Comparison of ENCODE assay signal across 21 cellular contexts in the genomic region with DNA sequence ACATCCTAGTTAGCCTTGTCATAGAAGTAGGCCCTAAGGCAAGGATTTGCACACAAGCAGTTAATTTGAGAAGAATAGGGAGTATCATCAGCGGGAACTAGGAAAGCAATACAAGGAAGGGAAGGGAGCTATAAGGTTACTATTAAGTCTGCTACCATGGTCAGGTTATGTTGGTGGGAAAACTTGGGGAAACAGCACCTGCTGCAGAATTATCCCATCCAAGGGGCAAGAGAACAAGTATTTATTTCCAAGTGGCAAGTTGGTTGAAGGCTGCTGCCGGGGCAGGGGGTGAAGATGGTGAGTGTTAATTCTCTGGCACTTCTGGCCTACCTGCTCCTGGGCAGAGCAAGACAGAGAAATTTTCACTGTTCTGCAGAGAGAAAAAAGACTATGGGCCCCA. TPM values are rescaled to one million over a fixed set of nuclear protein-coding genes. Genes with fewer than 3 reads are reported as not detected.
DNase-seq lines count a peak whose midpoint lies in the region; ATAC-seq and TF ChIP-seq lines count a peak whose summit lies in the region.
"Had no signal": no experiment of that assay in that cellular context is flagged by ENCODE, and none has a peak within 500 bp of the region (broad histone marks: within the 10 kb centered on the region; RNA-seq: fewer than 3 reads in every experiment).

No MANE protein-coding gene starts in this region.

- no peak overlapping the region for H3K4me3 Mint-ChIP-seq in activated naive CD4-positive, alpha-beta T cell treated with anti-CD3 and anti-CD28 coated beads for 36 hours
- H3K4me3 Mint-ChIP-seq in T-helper 2 cell treated with Interferon-gamma antibody and Interleukin-4, amounts not matched to agents 5 μg/mL and 100 μg/mL, for 36 hours, result no peak overlapping the region
- H3K4me3 Mint-ChIP-seq: B cell; CD8-positive, alpha-beta T cell had no signal

- H3K27ac Mint-ChIP-seq in activated naive CD4-positive, alpha-beta T cell treated with anti-CD3 and anti-CD28 coated beads for 36 hours, result peak overlapping the region; percentile 22
- no peak overlapping the region for H3K27ac Mint-ChIP-seq in T-helper 2 cell treated with Interferon-gamma antibody and Interleukin-4, amounts not matched to agents 5 μg/mL and 100 μg/mL, for 36 hours
- H3K27ac Mint-ChIP-seq: B cell; CD8-positive, alpha-beta T cell had no signal

- H3K9me3 Mint-ChIP-seq in activated naive CD4-positive, alpha-beta T cell treated with anti-CD3 and anti-CD28 coated beads for 36 hours, result no peaks in the 10 kb centered on the region
- H3K9me3 Mint-ChIP-seq in T-helper 2 cell treated with Interferon-gamma antibody and Interleukin-4, amounts not matched to agents 5 μg/mL and 100 μg/mL, for 36 hours, result no peaks in the 10 kb centered on the region
- H3K9me3 Mint-ChIP-seq: CD8-positive, alpha-beta T cell had no signal

- H3K27me3 Mint-ChIP-seq in activated naive CD4-positive, alpha-beta T cell treated with anti-CD3 and anti-CD28 coated beads for 36 hours (ENCODE audit: low read depth), result peaks cover 6% of the 10 kb centered on the region
- H3K27me3 Mint-ChIP-seq in T-helper 2 cell treated with Interferon-gamma antibody and Interleukin-4, amounts not matched to agents 5 μg/mL and 100 μg/mL, for 36 hours (ENCODE audit: low read depth), result no peaks in the 10 kb centered on the region

- no peaks in the 10 kb centered on the region for H3K36me3 Mint-ChIP-seq in activated naive CD4-positive, alpha-beta T cell treated with anti-CD3 and anti-CD28 coated beads for 36 hours (ENCODE audit: low read depth)
- H3K36me3 Mint-ChIP-seq in T-helper 2 cell treated with Interferon-gamma antibody and Interleukin-4, amounts not matched to agents 5 μg/mL and 100 μg/mL, for 36 hours (ENCODE audit: low read depth), result no peaks in the 10 kb centered on the region
- H3K36me3 Mint-ChIP-seq: CD8-positive, alpha-beta T cell had no signal

- H3K4me1 ChIP-seq in body of pancreas (peaks cover 28% of the 10 kb centered on the region), tibial artery (peaks cover 3 to 59% (median 32%) of the 10 kb centered on the region in 4 donors)

- DNase-seq in activated naive CD4-positive, alpha-beta T cell treated with anti-CD3 and anti-CD28 coated beads for 36 hours, result no peak
- no peak for DNase-seq in activated naive CD4-positive, alpha-beta T cell treated with Interleukin-2 at 50 U/mL for 16 hours
- DNase-seq in M059J (ENCODE audit: low read depth), result peak; percentile 24
- peak; percentile 64 to 84 (median 70) for DNase-seq in body of pancreas
- DNase-seq in tibial artery, result no peak
- DNase-seq in NCI-H1694 (lab: John Stamatoyannopoulos, UW), result no peak
- DNase-seq in T-helper 2 cell treated with Interferon-gamma antibody and Interleukin-4, amounts not matched to agents 5 μg/mL and 100 μg/mL, for 36 hours (ENCODE audit: low spot score), result no peak
- DNase-seq in erythroblast (lab: John Stamatoyannopoulos, UW), result no peak
- DNase-seq: 8988T; CD8-positive, alpha-beta T cell; DMS 273 treated with DMSO at 0.1 percent for 48 hours; DMS53; DND-41; EL; GOT3; H7 had no signal

- TF ChIP-seq CTCF in body of pancreas (IDR thresholded peaks at IDR 0.05) (no peak), tibial artery (IDR thresholded peaks at IDR 0.05) (no peak)

- H3K4me3 ChIP-seq in body of pancreas (no peak overlapping the region), tibial artery (no peak overlapping the region)
- H3K4me3 ChIP-seq: BLaER1 treated with 17β-estradiol and CSF1 and Interleukin-3, amounts not matched to agents 10 nM and 100 nM; GM12878 had no signal

- CTCF ChIA-PET in activated naive CD4-positive, alpha-beta T cell treated with anti-CD3 and anti-CD28 coated beads for 36 hours (lab: Charles Lee), result interaction anchor here (0.9 kb wide), 1 partner anchor 9 kb away, joined by 3 read pairs; no protein-coding TSS in a partner anchor

- H3K27ac ChIP-seq in body of pancreas (no peak overlapping the region), tibial artery (peak overlapping the region; percentile 41 to 73)
- H3K27ac ChIP-seq: BLaER1 treated with 17β-estradiol and CSF1 and Interleukin-3, amounts not matched to agents 10 nM and 100 nM had no signal

- ATAC-seq in body of pancreas, result peak; percentile 71
- ATAC-seq: CD8-positive, alpha-beta T cell; GM12878; HCT116 had no signal

- no peak for TF ChIP-seq POLR2A in body of pancreas (IDR thresholded peaks at IDR 0.05)
- no peak for TF ChIP-seq POLR2A in erythroblast (IDR thresholded peaks at IDR 0.05; ENCODE audit: low read length)

- intact Hi-C loops in activated naive CD4-positive, alpha-beta T cell treated with anti-CD3 and anti-CD28 coated beads for 36 hours (cut with micrococcal nuclease), result no loop called here
- intact Hi-C loops in body of pancreas (cut with DNase I) (loop anchor here (10.0 kb wide), 1 partner anchor 415 kb away; no protein-coding TSS in a partner anchor), tibial artery (cut with DNase I; ENCODE audit: low total_unique reads) (loop anchor here (5.0 kb wide), 1 partner anchor 53 kb away; the partner anchor contains the start of gene CAV1)

- 40 to 47% methylated on average over 2 of the region's 2 CpGs for WGBS in body of pancreas, 2 donors

- H3K27me3 ChIP-seq in body of pancreas (no peaks in the 10 kb centered on the region), tibial artery (no peaks in the 10 kb centered on the region)
- H3K27me3 ChIP-seq: BLaER1 treated with 17β-estradiol and CSF1 and Interleukin-3, amounts not matched to agents 10 nM and 100 nM had no signal

- H3K4me1 Mint-ChIP-seq in activated naive CD4-positive, alpha-beta T cell treated with anti-CD3 and anti-CD28 coated beads for 36 hours (ENCODE audit: low read depth), result peaks cover 19% of the 10 kb centered on the region
- H3K4me1 Mint-ChIP-seq in T-helper 2 cell treated with Interferon-gamma antibody and Interleukin-4, amounts not matched to agents 5 μg/mL and 100 μg/mL, for 36 hours (ENCODE audit: low read depth), result peaks cover 13% of the 10 kb centered on the region

- H3K9me3 ChIP-seq in body of pancreas, result no peaks in the 10 kb centered on the region
- H3K9me3 ChIP-seq in tibial artery, result no peaks in the 10 kb centered on the region
- H3K9me3 ChIP-seq: BLaER1 treated with 17β-estradiol and CSF1 and Interleukin-3, amounts not matched to agents 10 nM and 100 nM had no signal

- H3K36me3 ChIP-seq in body of pancreas (replicated peaks in 1 of 2; ENCODE audit: insufficient read depth in 1 of 2, low read depth in 2 of 2), result no peaks in the 10 kb centered on the region
- H3K36me3 ChIP-seq in tibial artery, result no peaks in the 10 kb centered on the region
- H3K36me3 ChIP-seq: BLaER1 treated with 17β-estradiol and CSF1 and Interleukin-3, amounts not matched to agents 10 nM and 100 nM had no signal

RNA-seq across cellular contexts. Expression of gene CAV1, which starts 55.0 kb away (rescaled TPM):
- under 1 TPM in 1 of 2 experiments, not detected in 1; 0.35 TPM for total RNA-seq in activated naive CD4-positive, alpha-beta T cell treated with anti-CD3 and anti-CD28 coated beads for 36 hours
- total RNA-seq in M059J (2014; rRNA removed; shearing (Covaris generic)), result 388 and 413 TPM in 2 replicates
- total RNA-seq in body of pancreas, result 10 to 100 TPM; 28.5 to 32.6 TPM
- total RNA-seq: CD8-positive, alpha-beta T cell; G401 had no signal

Comparison
In these comparisons a context has a peak if more than half of its experiments do, and no peak if none do; other contexts are left out.
1. DNase-seq: peak in M059J (single experiment) and body of pancreas (4 of 4); none in activated naive CD4-positive, alpha-beta T cell treated with anti-CD3 and anti-CD28 coated beads for 36 hours (single experiment), activated naive CD4-positive, alpha-beta T cell treated with Interleukin-2 at 50 U/mL for 16 hours (single experiment), tibial artery (0 of 2), NCI-H1694 (single experiment), T-helper 2 cell treated with Interferon-gamma antibody and Interleukin-4, amounts not matched to agents 5 μg/mL and 100 μg/mL, for 36 hours (single experiment) and erythroblast (0 of 2).
2. H3K27ac ChIP-seq: peak in tibial artery (2 of 2); none in body of pancreas (0 of 4).
3. RNA of gene CAV1, which starts 55.0 kb away (total RNA-seq): 388 to 413 TPM in M059J and 28.5 to 32.6 TPM in body of pancreas; 0.35 TPM in activated naive CD4-positive, alpha-beta T cell treated with anti-CD3 and anti-CD28 coated beads for 36 hours; every median in the first group is over 10 times any median in the second.